ENCODE assay signal across 30 cellular contexts in genomic region chrX:22116585-22117546, GRCh38.
DNase-seq lines count a peak whose midpoint lies in the region; ATAC-seq, FAIRE-seq and TF ChIP-seq lines count a peak whose summit lies in the region.
"Had no signal": no experiment of that assay in that cellular context is flagged by ENCODE, and none has a peak within 500 bp of the region (broad histone marks: within the 10 kb centered on the region; RNA-seq: fewer than 3 reads in every experiment).

No MANE protein-coding gene starts in this region.

- H3K36me3 Mint-ChIP-seq in MCF 10A (ENCODE audit: insufficient read depth, unreplicated experiment), result no peaks in the 10 kb centered on the region
- H3K36me3 Mint-ChIP-seq: natural killer cell had no signal

- peak; percentile 95 for FAIRE-seq in RCC 7860 (lab: Jason Lieb, UNC)

- no peak overlapping the region for H3K4me3 ChIP-seq in breast epithelium
- H3K4me3 ChIP-seq: heart left ventricle, lower lobe of right lung, MG63, mucosa of descending colon, skin epidermis, upper lobe of left lung had no signal

- CTCF ChIA-PET in MCF 10A (lab: Yijun Ruan, JAX), result interaction anchor here (0.6 kb wide), 1 partner anchor 24 kb away, joined by 5 read pairs; no protein-coding TSS in a partner anchor

- no peak for TF ChIP-seq POLR2A in breast epithelium (IDR thresholded peaks at IDR 0.05)

- peak; percentile 51 for ATAC-seq in left colon
- ATAC-seq in left cardiac atrium, result no peak
- ATAC-seq in GM18909 (IDR thresholded peaks at IDR 0.05; ENCODE audit: poor library complexity, unreplicated experiment), result no peak
- ATAC-seq: esophagus mucosa; heart left ventricle; lower lobe of right lung; mucosa of descending colon; natural killer cell; stimulated activated naive B cell treated with anti-CD40 and anti-IgM and Interleukin-4, amounts not matched to agents 10 μg/mL and 1 μg/mL and 100 μg/mL, for 72 hours; T-helper 17 cell had no signal

- peaks cover 10% of the 10 kb centered on the region for H3K27me3 Mint-ChIP-seq in MCF 10A (ENCODE audit: insufficient read depth, unreplicated experiment)
- H3K27me3 Mint-ChIP-seq: central memory CD8-positive, alpha-beta T cell; dendritic cell treated with granulocyte-macrophage colony-stimulating factor and Interleukin-4, amounts not matched to agents 40 ng/mL and 50 ng/mL, for 4 days; T-helper 17 cell had no signal

- no peaks in the 10 kb centered on the region for H3K36me3 ChIP-seq in breast epithelium
- H3K36me3 ChIP-seq: heart left ventricle, lower lobe of right lung, upper lobe of left lung had no signal

- BruUV-seq in MCF 10A (replicated peaks; lab: Mats Ljungman, UMichigan), result no TSS peak

- POLR2A ChIA-PET in MCF 10A (lab: Yijun Ruan, JAX), result no interaction called here

- no peak for TF ChIP-seq CTCF in breast epithelium (IDR thresholded peaks at IDR 0.05)
- no peak for TF ChIP-seq CTCF in MCF 10A (IDR thresholded peaks at IDR 0.05; ENCODE audit: unreplicated experiment)

- peaks cover 5% of the 10 kb centered on the region for H3K4me1 Mint-ChIP-seq in MCF 10A (ENCODE audit: insufficient read depth, unreplicated experiment)
- H3K4me1 Mint-ChIP-seq: central memory CD8-positive, alpha-beta T cell; natural killer cell; T-helper 17 cell had no signal

- H3K9me3 Mint-ChIP-seq in MCF 10A (ENCODE audit: unreplicated experiment), result no peaks in the 10 kb centered on the region
- H3K9me3 Mint-ChIP-seq: central memory CD8-positive, alpha-beta T cell; dendritic cell treated with granulocyte-macrophage colony-stimulating factor and Interleukin-4, amounts not matched to agents 40 ng/mL and 50 ng/mL, for 4 days; HFFc6; natural killer cell had no signal

- peak overlapping the region; percentile 14 to 59 for H3K27ac ChIP-seq in breast epithelium
- H3K27ac ChIP-seq: heart left ventricle, lower lobe of right lung, skin epidermis, upper lobe of left lung had no signal

- H3K4me1 ChIP-seq in breast epithelium, result no peaks in the 10 kb centered on the region
- H3K4me1 ChIP-seq: heart left ventricle, lower lobe of right lung, upper lobe of left lung had no signal

- intact Hi-C loops in breast epithelium (cut with DNase I; ENCODE audit: low total_unique reads), result no loop called here
- intact Hi-C loops in MCF 10A (cut with micrococcal nuclease), result no loop called here
- intact Hi-C loops in left colon (cut with DNase I, micrococcal nuclease), result no loop called here
- intact Hi-C loops in left cardiac atrium (cut with DNase I), result no loop called here

- no peak overlapping the region for H3K4me3 Mint-ChIP-seq in MCF 10A (ENCODE audit: unreplicated experiment)
- H3K4me3 Mint-ChIP-seq: central memory CD8-positive, alpha-beta T cell; dendritic cell treated with granulocyte-macrophage colony-stimulating factor and Interleukin-4, amounts not matched to agents 40 ng/mL and 50 ng/mL, for 4 days; HFFc6; natural killer cell; stimulated activated naive B cell treated with anti-CD40 and anti-IgM and Interleukin-4, amounts not matched to agents 10 μg/mL and 1 μg/mL and 100 μg/mL, for 72 hours; T-helper 17 cell had no signal

- DNase-seq in breast epithelium (ENCODE audit: low spot score in 2 of 2) (no peak), MCF 10A (ENCODE audit: unreplicated experiment) (no peak), RCC 7860 (ENCODE audit: low spot score) (peak; percentile 54), left colon (no peak), NCI-H774 (lab: John Stamatoyannopoulos, UW) (no peak), left cardiac atrium (no peak), iPS-NIHi7 (ENCODE audit: extremely low spot score) (no peak)
- DNase-seq: activated CD4-positive, alpha-beta T cell treated with anti-CD3 and anti-CD28 coated beads, Interleukin-2, amount 50 U/mL, for 48 hours; activated CD4-positive, CD25-positive, alpha-beta regulatory T cell treated with anti-CD3 and anti-CD28 coated beads, Interleukin-2, amount 50 U/mL, for 72 hours; activated naive CD4-positive, alpha-beta T cell treated with Interleukin-2 at 50 U/mL for 16 hours; foreskin fibroblast; heart left ventricle; HFFc6; KG1; lower lobe of right lung; MG63; mucosa of descending colon; natural killer cell; NCI-H1105 treated with DMSO at 0.1 percent for 48 hours; NCI-H2029; NCI-H524; SHP77; stimulated activated naive B cell treated with anti-CD40 and anti-IgM and Interleukin-4, amounts not matched to agents 10 μg/mL and 1 μg/mL and 100 μg/mL, for 72 hours; T-helper 17 cell; upper lobe of left lung had no signal

- H3K27ac Mint-ChIP-seq in MCF 10A (ENCODE audit: low read depth, unreplicated experiment), result no peak overlapping the region
- H3K27ac Mint-ChIP-seq: dendritic cell treated with granulocyte-macrophage colony-stimulating factor and Interleukin-4, amounts not matched to agents 40 ng/mL and 50 ng/mL, for 4 days; HFFc6; natural killer cell; stimulated activated naive B cell treated with anti-CD40 and anti-IgM and Interleukin-4, amounts not matched to agents 10 μg/mL and 1 μg/mL and 100 μg/mL, for 72 hours; T-helper 17 cell had no signal

- no peaks in the 10 kb centered on the region for H3K9me3 ChIP-seq in breast epithelium
- H3K9me3 ChIP-seq: heart left ventricle, lower lobe of right lung, MG63, mucosa of descending colon, upper lobe of left lung had no signal

- peaks cover 0 to 11% of the 10 kb centered on the region in 2 donors for H3K27me3 ChIP-seq in breast epithelium
- H3K27me3 ChIP-seq: MG63, upper lobe of left lung had no signal
